In genomic region chr10:68559872-68560200, GRCh38 we compare ENCODE assay signal across 8 cellular contexts. TPM values are rescaled to one million over a fixed set of nuclear protein-coding genes. Genes with fewer than 3 reads are reported as not detected.
DNase-seq lines count a peak whose midpoint lies in the region; ATAC-seq and FAIRE-seq lines count a peak whose summit lies in the region.

No MANE protein-coding gene starts in this region.

- peak overlapping the region; percentile 65 for H3K4me3 Mint-ChIP-seq in activated CD8-positive, alpha-beta T cell treated with anti-CD3 and anti-CD28 coated beads, Interleukin-2, amount 10 ng/mL, durations not matched to agents 7 days and 5 days
- H3K4me3 Mint-ChIP-seq in stimulated activated naive CD8-positive, alpha-beta T cell treated with anti-CD3 and anti-CD28 coated beads, Interleukin-15, amount 100 ng/mL, for 72 hours, result peak overlapping the region; percentile 72 to 84

- H3K27me3 ChIP-seq in iPS-18a (ENCODE audit: control insufficient read depth, insufficient read depth, low read length), result no peaks in the 10 kb centered on the region

- H3K27ac Mint-ChIP-seq in activated CD8-positive, alpha-beta T cell treated with anti-CD3 and anti-CD28 coated beads, Interleukin-2, amount 10 ng/mL, durations not matched to agents 7 days and 5 days, result no peak overlapping the region
- no peak overlapping the region for H3K27ac Mint-ChIP-seq in stimulated activated naive CD8-positive, alpha-beta T cell treated with anti-CD3 and anti-CD28 coated beads, Interleukin-15, amount 100 ng/mL, for 72 hours

- H3K9ac ChIP-seq in iPS-18a (ENCODE audit: low read length), result peak overlapping the region; percentile 96

- POLR2A ChIA-PET in activated CD8-positive, alpha-beta T cell treated with anti-CD3 and anti-CD28 coated beads, Interleukin-2, amount 10 ng/mL, durations not matched to agents 7 days and 5 days (lab: Charles Lee), result interaction anchor here (0.8 kb wide), 1 partner anchor 40 kb away, joined by 3 read pairs; no protein-coding TSS in a partner anchor

- ATAC-seq in activated CD8-positive, alpha-beta T cell treated with anti-CD3 and anti-CD28 coated beads, Interleukin-2, amount 10 ng/mL, durations not matched to agents 7 days and 5 days, result peak; percentile 49
- peak; percentile 59 for ATAC-seq in stimulated activated naive CD8-positive, alpha-beta T cell treated with anti-CD3 and anti-CD28 coated beads, Interleukin-15, amount 100 ng/mL, for 72 hours

- peaks cover 23% of the 10 kb centered on the region for H3K4me1 Mint-ChIP-seq in activated CD8-positive, alpha-beta T cell treated with anti-CD3 and anti-CD28 coated beads, Interleukin-2, amount 10 ng/mL, durations not matched to agents 7 days and 5 days (ENCODE audit: low read depth)
- H3K4me1 Mint-ChIP-seq in stimulated activated naive CD8-positive, alpha-beta T cell treated with anti-CD3 and anti-CD28 coated beads, Interleukin-15, amount 100 ng/mL, for 72 hours, result peaks cover 33% of the 10 kb centered on the region

- CTCF ChIA-PET in activated CD8-positive, alpha-beta T cell treated with anti-CD3 and anti-CD28 coated beads, Interleukin-2, amount 10 ng/mL, durations not matched to agents 7 days and 5 days (lab: Charles Lee), result interaction anchor here (3.3 kb wide), 1 partner anchor 10 kb away, joined by 11 read pairs; no protein-coding TSS in a partner anchor

- no peak for FAIRE-seq in HTR-8/SVneo (lab: Jason Lieb, UNC)

- no peak overlapping the region for H3K27ac ChIP-seq in iPS-18a (ENCODE audit: low read length)

- peaks cover 9% of the 10 kb centered on the region for H3K4me1 ChIP-seq in iPS-18a (ENCODE audit: control insufficient read depth, low read depth, low read length)

- H3K9me3 Mint-ChIP-seq in activated CD8-positive, alpha-beta T cell treated with anti-CD3 and anti-CD28 coated beads, Interleukin-2, amount 10 ng/mL, durations not matched to agents 7 days and 5 days (ENCODE audit: insufficient read depth), result no peaks in the 10 kb centered on the region
- H3K9me3 Mint-ChIP-seq in stimulated activated naive CD8-positive, alpha-beta T cell treated with anti-CD3 and anti-CD28 coated beads, Interleukin-15, amount 100 ng/mL, for 72 hours, result no peaks in the 10 kb centered on the region

- peak; percentile 81 for DNase-seq in NCI-H510A treated with DMSO at 0.1 percent for 48 hours (lab: John Stamatoyannopoulos, UW)
- no peak for DNase-seq in NCI-H510A (lab: John Stamatoyannopoulos, UW)
- DNase-seq in activated CD8-positive, alpha-beta T cell treated with anti-CD3 and anti-CD28 coated beads, Interleukin-2, amount 10 ng/mL, durations not matched to agents 7 days and 5 days, result peak; percentile 34
- peak; percentile 9 to 15 for DNase-seq in stimulated activated naive CD8-positive, alpha-beta T cell treated with anti-CD3 and anti-CD28 coated beads, Interleukin-15, amount 100 ng/mL, for 72 hours
- no peak for DNase-seq in posterior vena cava (ENCODE audit: low spot score)
- DNase-seq in HTR-8/SVneo (ENCODE audit: insufficient read length, low spot score), result no peak
- no peak for DNase-seq in NCI-H1417 treated with DMSO at 0.1 percent for 48 hours (lab: John Stamatoyannopoulos, UW)

- peak overlapping the region; percentile 87 for H3K4me3 ChIP-seq in iPS-18a (ENCODE audit: low read length)

- H3K27me3 Mint-ChIP-seq in activated CD8-positive, alpha-beta T cell treated with anti-CD3 and anti-CD28 coated beads, Interleukin-2, amount 10 ng/mL, durations not matched to agents 7 days and 5 days (ENCODE audit: low read depth), result peaks cover 58% of the 10 kb centered on the region
- H3K27me3 Mint-ChIP-seq in stimulated activated naive CD8-positive, alpha-beta T cell treated with anti-CD3 and anti-CD28 coated beads, Interleukin-15, amount 100 ng/mL, for 72 hours, result peaks cover 78% of the 10 kb centered on the region

- no peaks in the 10 kb centered on the region for H3K36me3 Mint-ChIP-seq in activated CD8-positive, alpha-beta T cell treated with anti-CD3 and anti-CD28 coated beads, Interleukin-2, amount 10 ng/mL, durations not matched to agents 7 days and 5 days (ENCODE audit: low read depth)

- H3K36me3 ChIP-seq in iPS-18a (ENCODE audit: control insufficient read depth, low read depth, low read length), result no peaks in the 10 kb centered on the region

- intact Hi-C loops in posterior vena cava (cut with DNase I), result loop anchor here in 1 of 2 donors (5.0 to 10.0 kb wide), 2 partner anchors 37 to 145 kb away; no protein-coding TSS in a partner anchor

- H3K9me3 ChIP-seq in iPS-18a (ENCODE audit: control insufficient read depth, low read depth, low read length), result no peaks in the 10 kb centered on the region

RNA-seq across cellular contexts. Expression of gene TET1, which starts 0.3 kb away (rescaled TPM):
- 1 to 10 TPM; 3.2 to 3.3 TPM for total RNA-seq in activated CD8-positive, alpha-beta T cell treated with anti-CD3 and anti-CD28 coated beads, Interleukin-2, amount 10 ng/mL, durations not matched to agents 7 days and 5 days
- total RNA-seq in posterior vena cava, result 1 to 10 TPM; 3.2 to 4.3 TPM

RNA-seq across cellular contexts. Expression of gene SLC25A16, which starts 32.5 kb away (rescaled TPM):
- total RNA-seq in activated CD8-positive, alpha-beta T cell treated with anti-CD3 and anti-CD28 coated beads, Interleukin-2, amount 10 ng/mL, durations not matched to agents 7 days and 5 days, result 10 to 100 TPM; 18.7 to 22.7 TPM
- total RNA-seq in posterior vena cava, result 10 to 100 TPM; 27.9 to 35.2 TPM

Comparison
In these comparisons a context has a peak if more than half of its experiments do, and no peak if none do; other contexts are left out.
1. DNase-seq: peak in NCI-H510A treated with DMSO at 0.1 percent for 48 hours (single experiment), activated CD8-positive, alpha-beta T cell treated with anti-CD3 and anti-CD28 coated beads, Interleukin-2, amount 10 ng/mL, durations not matched to agents 7 days and 5 days (single experiment) and stimulated activated naive CD8-positive, alpha-beta T cell treated with anti-CD3 and anti-CD28 coated beads, Interleukin-15, amount 100 ng/mL, for 72 hours (2 of 2); none in NCI-H510A (single experiment), posterior vena cava (single experiment), HTR-8/SVneo (single experiment) and NCI-H1417 treated with DMSO at 0.1 percent for 48 hours (single experiment).